Comparison of ENCODE assay signal across 8 cellular contexts in genomic region chr11:134683860-134684259, GRCh38.
"Had no signal": no experiment of that assay in that cellular context is flagged by ENCODE, and none has a peak within 500 bp of the region (broad histone marks: within the 10 kb centered on the region; RNA-seq: fewer than 3 reads in every experiment).

No MANE protein-coding gene starts in this region.

- H3K4me1 ChIP-seq: HAP-1 had no signal

- H3K4me3 ChIP-seq: GM23248, HAP-1 had no signal

- H3K27ac ChIP-seq: GM23248, HL-60 had no signal

- H3K9me3 ChIP-seq: HAP-1 had no signal

- H3K27ac Mint-ChIP-seq: HFFc6 had no signal

- DNase-seq: GM23248, GOT3, H7, HFFc6, IMR-90 had no signal

- H3K36me3 ChIP-seq: HAP-1 had no signal

- H3K4me3 Mint-ChIP-seq: HFFc6 had no signal

- ATAC-seq: HCT116 had no signal
